ENCODE assay signal across 8 cellular contexts in the genomic region with DNA sequence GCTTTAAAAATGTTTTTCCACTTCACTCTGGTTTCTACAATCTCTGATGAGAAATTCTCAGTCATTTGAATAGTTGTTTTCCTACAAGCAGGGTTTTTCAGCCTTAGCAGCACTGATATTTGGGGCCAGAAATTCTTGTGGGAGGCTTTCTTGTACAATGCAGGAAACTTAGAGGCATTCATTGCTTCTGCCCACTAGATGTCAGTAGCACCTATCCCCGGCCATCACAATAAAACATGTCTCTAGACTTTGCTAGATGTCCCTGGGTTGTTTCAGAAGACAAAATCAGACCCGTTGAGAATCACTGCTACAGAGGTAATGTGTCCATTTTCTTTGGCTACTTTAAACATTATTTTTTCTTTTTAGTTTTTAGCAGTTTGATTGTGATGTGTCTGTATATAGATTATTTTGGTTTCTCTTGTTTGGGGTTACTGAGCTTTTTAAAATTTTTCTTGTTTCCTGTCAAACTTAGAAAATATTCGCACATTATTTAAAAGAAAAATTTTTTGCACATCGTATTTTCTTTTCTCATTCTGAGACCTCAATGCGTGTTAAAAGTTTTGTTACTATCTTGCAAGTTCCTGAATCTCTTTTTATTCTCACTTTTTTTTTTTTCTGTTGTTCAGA.
DNase-seq lines count a peak whose midpoint lies in the region; ATAC-seq lines count a peak whose summit lies in the region.

No MANE protein-coding gene starts in this region.

- intact Hi-C loops in activated CD4-positive, alpha-beta T cell treated with anti-CD3 and anti-CD28 coated beads for 36 hours (cut with DNase I, micrococcal nuclease), result no loop called here

- CTCF ChIA-PET in activated CD4-positive, alpha-beta T cell treated with anti-CD3 and anti-CD28 coated beads for 36 hours (lab: Charles Lee), result interaction anchor here (0.7 kb wide), 2 partner anchors 72 to 613 kb away, joined by 3 read pairs; no protein-coding TSS in a partner anchor

- no peaks in the 10 kb centered on the region for H3K9me3 Mint-ChIP-seq in activated CD4-positive, alpha-beta T cell treated with anti-CD3 and anti-CD28 coated beads for 36 hours (ENCODE audit: low read depth)

- no peaks in the 10 kb centered on the region for H3K27me3 Mint-ChIP-seq in activated CD4-positive, alpha-beta T cell treated with anti-CD3 and anti-CD28 coated beads for 36 hours

- DNase-seq in activated CD4-positive, alpha-beta T cell treated with anti-CD3 and anti-CD28 coated beads for 36 hours, result peak; percentile 22
- DNase-seq in activated CD4-positive, alpha-beta T cell treated with anti-CD3 and anti-CD28 coated beads, Interleukin-2, amount 50 U/mL, for 48 hours, result no peak
- DNase-seq in NCI-H460 (ENCODE audit: extremely low read depth, low read depth) (peak; percentile 33), T47D (ENCODE audit: low read depth in 1 of 2, low spot score in 1 of 2) (peak; percentile 21 to 79), left lobe of liver (ENCODE audit: low spot score) (no peak), NCI-H128 (lab: John Stamatoyannopoulos, UW; ENCODE audit: unreplicated experiment) (no peak)

- in situ Hi-C loops in T47D (cut with HindIII; ENCODE audit: low pct_unique_long_range_greater_than_20kb, low sequenced_read_pairs), result no loop called here

- H3K36me3 Mint-ChIP-seq in activated CD4-positive, alpha-beta T cell treated with anti-CD3 and anti-CD28 coated beads for 36 hours (ENCODE audit: low read depth), result no peaks in the 10 kb centered on the region

- no peak overlapping the region for H3K27ac Mint-ChIP-seq in activated CD4-positive, alpha-beta T cell treated with anti-CD3 and anti-CD28 coated beads for 36 hours

- no peak overlapping the region for H3K4me3 Mint-ChIP-seq in activated CD4-positive, alpha-beta T cell treated with anti-CD3 and anti-CD28 coated beads for 36 hours

- H3K4me1 Mint-ChIP-seq in activated CD4-positive, alpha-beta T cell treated with anti-CD3 and anti-CD28 coated beads for 36 hours, result no peaks in the 10 kb centered on the region

- peak; percentile 58 for ATAC-seq in activated CD4-positive, alpha-beta T cell treated with anti-CD3 and anti-CD28 coated beads for 36 hours
- ATAC-seq in GM19467 (IDR thresholded peaks at IDR 0.05; ENCODE audit: unreplicated experiment), result peak; percentile 97
- peak; percentile 92 for ATAC-seq in HG03378 (IDR thresholded peaks at IDR 0.05; ENCODE audit: unreplicated experiment)
- peak; percentile 98 for ATAC-seq in left lobe of liver

- POLR2A ChIA-PET in activated CD4-positive, alpha-beta T cell treated with anti-CD3 and anti-CD28 coated beads for 36 hours (lab: Charles Lee), result no interaction called here

Comparison
In these comparisons a context has a peak if more than half of its experiments do, and no peak if none do; other contexts are left out.
1. DNase-seq: peak in activated CD4-positive, alpha-beta T cell treated with anti-CD3 and anti-CD28 coated beads for 36 hours (single experiment), NCI-H460 (single experiment) and T47D (2 of 2); none in activated CD4-positive, alpha-beta T cell treated with anti-CD3 and anti-CD28 coated beads, Interleukin-2, amount 50 U/mL, for 48 hours (0 of 2), left lobe of liver (single experiment) and NCI-H128 (single experiment).
2. Peak in every context shown above with its lines, with median percentiles within 50 percentile points of each other: ATAC-seq.